8 cellular contexts compared by ENCODE assay signal in the genomic region with DNA sequence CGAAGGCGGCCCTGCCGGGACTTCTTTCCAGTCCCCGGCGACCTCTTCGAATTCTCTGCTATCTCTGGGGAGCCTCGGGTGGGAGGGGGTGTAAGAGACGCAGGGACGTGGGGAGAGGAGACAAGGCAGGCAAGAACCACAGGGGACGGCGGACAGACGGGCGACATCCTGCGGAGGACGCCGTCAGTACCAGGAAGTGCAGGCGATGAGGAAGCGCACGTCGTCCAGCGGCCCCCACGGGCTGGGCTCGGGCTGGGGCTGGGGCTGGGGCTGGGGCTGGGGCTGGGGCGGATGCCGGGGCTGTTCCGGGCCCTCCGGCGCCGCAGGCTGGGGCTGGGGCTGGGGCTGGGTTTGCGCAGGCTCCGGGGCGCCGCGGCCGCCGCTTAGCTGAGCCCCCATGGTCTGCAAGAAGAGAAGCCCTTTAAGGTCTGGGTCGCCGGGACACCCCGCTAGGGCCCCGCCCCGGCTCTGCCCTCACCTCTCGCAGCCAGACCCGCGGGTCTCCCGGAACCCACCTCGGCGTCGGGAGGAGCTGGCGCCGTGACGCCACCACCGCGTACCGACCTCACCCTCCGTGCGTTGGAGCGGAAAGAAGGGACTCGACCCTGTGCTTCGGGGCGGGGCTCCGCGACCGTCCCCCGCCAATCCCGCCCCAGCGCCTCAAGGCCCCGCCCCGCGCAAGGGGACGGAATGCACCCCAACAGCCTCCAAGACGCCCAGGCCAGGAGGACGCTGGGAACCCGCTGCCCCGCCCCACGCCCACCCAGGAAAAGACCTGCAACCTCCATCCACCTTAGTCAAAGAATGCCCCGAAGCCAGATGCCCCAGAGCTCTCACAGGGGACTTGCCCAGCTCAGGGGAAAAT. TPM values are rescaled to one million over a fixed set of nuclear protein-coding genes. Genes with fewer than 3 reads are reported as not detected.
DNase-seq lines count a peak whose midpoint lies in the region; ATAC-seq and TF ChIP-seq lines count a peak whose summit lies in the region.

TSS of gene MMP24OS (minus strand) at position 592 of the 865 bp plus-strand sequence. CDS start at position 399, 193 bp downstream.

- TF ChIP-seq CTCF in Calu3 (IDR thresholded peaks at IDR 0.05; ENCODE audit: unreplicated experiment) (peak; percentile 17), OCI-LY7 (conservative IDR thresholded peaks at IDR 0.05; ENCODE audit: low read length) (peak; percentile 52)

- intact Hi-C loops in Calu3 (cut with micrococcal nuclease; ENCODE audit: unreplicated experiment): no loop called here
- intact Hi-C loops in OCI-LY7 (cut with micrococcal nuclease; ENCODE audit: unreplicated experiment): loop anchor here (10.0 kb wide), 1 partner anchor 403 kb away; the partner anchor contains the start of genes ACSS2 and GGT7

- DNase-seq in Calu3 (peak; percentile 98), HT1080 (ENCODE audit: low read depth) (peak; percentile 77), OCI-LY7 (ENCODE audit: low spot score) (peak; percentile 93)
- DNase-seq in activated T-cell treated with anti-CD3 and anti-CD28 coated beads, Interleukin-2, amount 50 U/mL, for 24 hours: peak; percentile 92
- peak; percentile 73 to 74 for DNase-seq in stimulated activated CD8-positive, alpha-beta memory T cell treated with anti-CD3 and anti-CD28 coated beads, Interleukin-7, amount 100 ng/mL, for 1 hour (ENCODE audit: low read depth in 2 of 2)

- peak within 1 kb of the TSS; percentile 83 for H3K9ac ChIP-seq in muscle layer of colon (ENCODE audit: low read length)

- peaks cover 25% of the 10 kb centered on the region for H3K4me1 Mint-ChIP-seq in Calu3 (ENCODE audit: low read depth, unreplicated experiment)
- peaks cover 29% of the 10 kb centered on the region for H3K4me1 Mint-ChIP-seq in activated T-cell treated with anti-CD3 and anti-CD28 coated beads, Interleukin-2, amount 50 U/mL, for 24 hours (ENCODE audit: low read depth)

- CTCF ChIA-PET in Calu3 (lab: Charles Lee) (interaction anchor here (0.6 to 2.7 kb wide), 10 partner anchors 9 to 241 kb away, joined by 3 to 18 read pairs (median 4); partner anchors contain the start of gene EDEM2), OCI-LY7 (lab: Charles Lee; ENCODE audit: unreplicated experiment) (interaction anchor here (0.5 to 0.6 kb wide), 2 partner anchors 322 to 465 kb away, joined by 3 to 5 read pairs; no protein-coding TSS in a partner anchor)

- H3K27me3 ChIP-seq in muscle layer of colon (ENCODE audit: control insufficient read depth in 1 of 2, insufficient read depth in 2 of 2, low read length in 2 of 2): no peaks in the 10 kb centered on the region

- H3K9me3 Mint-ChIP-seq in Calu3 (ENCODE audit: low read depth, unreplicated experiment): no peaks in the 10 kb centered on the region
- no peaks in the 10 kb centered on the region for H3K9me3 Mint-ChIP-seq in activated T-cell treated with anti-CD3 and anti-CD28 coated beads, Interleukin-2, amount 50 U/mL, for 24 hours

- H3K4me2 ChIP-seq in OCI-LY7 (ENCODE audit: low read length): peak within 1 kb of the TSS; percentile 99

- no peaks in the 10 kb centered on the region for H3K27me3 Mint-ChIP-seq in Calu3 (ENCODE audit: unreplicated experiment)
- no peaks in the 10 kb centered on the region for H3K27me3 Mint-ChIP-seq in activated T-cell treated with anti-CD3 and anti-CD28 coated beads, Interleukin-2, amount 50 U/mL, for 24 hours

- peaks cover 20% of the 10 kb centered on the region for H3K79me2 ChIP-seq in OCI-LY7 (ENCODE audit: insufficient read depth, low read depth, low read length)

- BruUV-seq in Calu3 (replicated peaks; lab: Mats Ljungman, UMichigan): no TSS peak
- BruUV-seq in OCI-LY7 (replicated peaks; lab: Mats Ljungman, UMichigan): no TSS peak

- ATAC-seq in GM19468 (IDR thresholded peaks at IDR 0.05; ENCODE audit: extremely low read depth, unreplicated experiment): peak; percentile 85
- ATAC-seq in esophagus mucosa: peak; percentile 83

- peak within 1 kb of the TSS; percentile 77 for H3K4me3 ChIP-seq in OCI-LY7 (ENCODE audit: low read depth, low read length, poor library complexity, severe bottlenecking)
- peak within 1 kb of the TSS; percentile 47 to 84 for H3K4me3 ChIP-seq in muscle layer of colon (ENCODE audit: low read depth in 1 of 2, low read length in 2 of 2)

- H3K27ac Mint-ChIP-seq in Calu3 (ENCODE audit: unreplicated experiment): peak within 1 kb of the TSS; percentile 95
- H3K27ac Mint-ChIP-seq in activated T-cell treated with anti-CD3 and anti-CD28 coated beads, Interleukin-2, amount 50 U/mL, for 24 hours: peak within 1 kb of the TSS; percentile 98

- peak within 1 kb of the TSS; percentile 72 for H3K27ac ChIP-seq in OCI-LY7 (ENCODE audit: low read depth, low read length, poor library complexity, severe bottlenecking)
- peak within 1 kb of the TSS; percentile 72 for H3K27ac ChIP-seq in muscle layer of colon (ENCODE audit: low read depth, low read length)

- H2AFZ ChIP-seq in OCI-LY7 (ENCODE audit: low read length): peak within 1 kb of the TSS; percentile 34; the same call in 1 of the 2 replicates

- POLR2A ChIA-PET in OCI-LY7 (lab: Charles Lee): interaction anchor here (0.6 to 1.2 kb wide), 3 partner anchors 11 to 326 kb away, joined by 3 read pairs; no protein-coding TSS in a partner anchor

- H3K4me3 Mint-ChIP-seq in Calu3 (ENCODE audit: low read depth, unreplicated experiment): peak within 1 kb of the TSS; percentile 85
- H3K4me3 Mint-ChIP-seq in activated T-cell treated with anti-CD3 and anti-CD28 coated beads, Interleukin-2, amount 50 U/mL, for 24 hours: peak within 1 kb of the TSS; percentile 97

- no peaks in the 10 kb centered on the region for H4K20me1 ChIP-seq in OCI-LY7 (ENCODE audit: insufficient read depth, low read length)

- no peaks in the 10 kb centered on the region for H3K9me3 ChIP-seq in OCI-LY7 (ENCODE audit: low read length)
- H3K9me3 ChIP-seq in muscle layer of colon (ENCODE audit: low read length): no peaks in the 10 kb centered on the region

- peaks cover 58% of the 10 kb centered on the region for H3K36me3 ChIP-seq in OCI-LY7 (ENCODE audit: insufficient read depth, low read length)
- H3K36me3 ChIP-seq in muscle layer of colon (ENCODE audit: insufficient read depth, low read length): peaks cover 34% of the 10 kb centered on the region

- H3K4me1 ChIP-seq in OCI-LY7 (ENCODE audit: insufficient read depth, low read length, poor library complexity, severe bottlenecking) (peaks cover 16% of the 10 kb centered on the region), muscle layer of colon (ENCODE audit: insufficient read depth, low read length) (peaks cover 19% of the 10 kb centered on the region)

- H3K9me2 ChIP-seq in OCI-LY7 (ENCODE audit: insufficient read depth, low read length): no peaks in the 10 kb centered on the region

- peaks cover 96% of the 10 kb centered on the region for H3K36me3 Mint-ChIP-seq in Calu3 (ENCODE audit: insufficient read depth, unreplicated experiment)
- peaks cover 90% of the 10 kb centered on the region for H3K36me3 Mint-ChIP-seq in activated T-cell treated with anti-CD3 and anti-CD28 coated beads, Interleukin-2, amount 50 U/mL, for 24 hours (ENCODE audit: low read depth)

RNA-seq across cellular contexts. Expression of gene MMP24OS, which starts in this region (rescaled TPM):
- 86.8 and 95.4 TPM in 2 replicates for total RNA-seq in Calu3 (2022)
- total RNA-seq in HT1080 (2014; rRNA removed; shearing (Covaris generic)): 26.4 and 38.1 TPM in 2 replicates
- polyA plus RNA-seq in HT1080 (2015; cell fraction: cytosol; rRNA removed): 48.7 and 61.6 TPM in 2 replicates
- polyA plus RNA-seq in HT1080 (2015; cell fraction: nucleus; rRNA removed): 43.3 and 52.6 TPM in 2 replicates
- 13.2 and 14.8 TPM in 2 replicates for total RNA-seq in OCI-LY7 (2014; rRNA removed; shearing (Covaris generic))
- total RNA-seq in OCI-LY7 (2022): 44.6 and 48.5 TPM in 2 replicates
- 57.6 TPM for total RNA-seq in esophagus mucosa

Comparison
In these comparisons a context has a peak if more than half of its experiments do, and no peak if none do; other contexts are left out.
1. Peak in every context shown above with its lines: DNase-seq, ATAC-seq, H3K4me3 ChIP-seq and H3K27ac ChIP-seq.